In the genomic region with DNA sequence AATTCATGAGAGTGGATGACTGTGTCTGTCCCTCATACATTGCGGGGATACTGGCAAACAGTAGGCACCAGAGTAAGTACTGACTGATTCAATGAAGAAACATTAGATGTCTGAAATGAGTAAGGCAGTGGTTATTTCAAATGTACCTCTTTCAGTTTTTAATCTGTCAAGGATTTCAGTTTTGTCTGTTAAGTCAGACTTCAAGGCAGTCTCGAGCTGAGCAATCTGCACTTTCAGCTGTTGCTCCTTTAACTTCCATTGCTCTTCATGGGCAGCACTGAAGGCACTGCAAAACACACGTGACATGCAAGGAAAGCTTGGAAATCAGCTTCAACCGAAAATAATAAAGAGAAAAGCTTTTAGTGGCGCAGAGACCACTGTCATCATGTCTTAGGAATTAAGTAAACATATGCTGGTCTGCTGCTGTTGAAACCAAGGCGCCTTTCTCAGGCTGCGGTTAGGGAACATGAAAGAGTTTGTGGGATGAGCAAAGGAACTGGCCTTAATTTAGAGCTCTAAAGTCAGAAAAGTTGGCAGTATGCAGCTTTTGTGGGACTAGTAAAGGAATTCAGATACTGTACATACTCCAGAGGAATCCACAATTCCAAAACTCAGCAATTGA, we compare ENCODE assay signal across 7 cellular contexts. TPM values are rescaled to one million over a fixed set of nuclear protein-coding genes. Genes with fewer than 3 reads are reported as not detected.
DNase-seq lines count a peak whose midpoint lies in the region; ATAC-seq, FAIRE-seq and TF ChIP-seq lines count a peak whose summit lies in the region.

No MANE protein-coding gene starts in this region.

- peak; percentile 13 for FAIRE-seq in astrocyte (lab: Jason Lieb, UNC)

- H3K9me3 Mint-ChIP-seq in HFFc6 (no peaks in the 10 kb centered on the region), astrocyte (ENCODE audit: unreplicated experiment) (no peaks in the 10 kb centered on the region), H9 (no peaks in the 10 kb centered on the region)

- H4K20me1 ChIP-seq in astrocyte (ENCODE audit: insufficient read depth, low read length) (no peaks in the 10 kb centered on the region), smooth muscle cell (ENCODE audit: low read depth) (no peaks in the 10 kb centered on the region), H9 (ENCODE audit: control insufficient read depth, insufficient read depth, insufficient read length) (no peaks in the 10 kb centered on the region)

- H4K5ac ChIP-seq in H9 (ENCODE audit: insufficient read length, low read depth, low read length), result no peak overlapping the region

- H2BK20ac ChIP-seq in H9 (ENCODE audit: low read depth, low read length, poor library complexity, severe bottlenecking), result no peak overlapping the region

- no peaks in the 10 kb centered on the region for H3K9me3 ChIP-seq in astrocyte (ENCODE audit: insufficient read depth, low read depth, low read length)
- H3K9me3 ChIP-seq in smooth muscle cell (replicated peaks; ENCODE audit: low read depth), result no peaks in the 10 kb centered on the region
- no peaks in the 10 kb centered on the region for H3K9me3 ChIP-seq in H9 (ENCODE audit: control insufficient read depth, low read depth, low read length)

- H3K4ac ChIP-seq in H9 (ENCODE audit: low read depth, low read length), result no peak overlapping the region

- H4K91ac ChIP-seq in H9 (ENCODE audit: insufficient read length, low read depth, low read length), result no peak overlapping the region

- H3K4me1 ChIP-seq in astrocyte (ENCODE audit: insufficient read depth, low read length), result no peaks in the 10 kb centered on the region
- peaks cover 9% of the 10 kb centered on the region for H3K4me1 ChIP-seq in smooth muscle cell (ENCODE audit: low read depth)
- no peaks in the 10 kb centered on the region for H3K4me1 ChIP-seq in H9 (ENCODE audit: insufficient read depth, low read length)

- H3K36me3 Mint-ChIP-seq in HFFc6 (ENCODE audit: low read depth) (peaks cover 4% of the 10 kb centered on the region; the same call in 1 of the 2 replicates), astrocyte (ENCODE audit: low read depth, unreplicated experiment) (no peaks in the 10 kb centered on the region), H9 (ENCODE audit: insufficient read depth in 1 of 3, low read depth in 3 of 3) (no peaks in the 10 kb centered on the region)

- H2BK12ac ChIP-seq in H9 (ENCODE audit: insufficient read length, low read depth, low read length), result no peak overlapping the region

- H3K4me3 ChIP-seq in astrocyte (ENCODE audit: insufficient read depth, low read depth, low read length), result no peak overlapping the region
- H3K4me3 ChIP-seq in smooth muscle cell, result no peak overlapping the region

- no peak overlapping the region for H3K23ac ChIP-seq in H9 (ENCODE audit: insufficient read length, low read depth, low read length)

- no peaks in the 10 kb centered on the region for H3K27me3 Mint-ChIP-seq in HFFc6 (ENCODE audit: insufficient read depth)
- H3K27me3 Mint-ChIP-seq in astrocyte (ENCODE audit: low read depth, unreplicated experiment), result no peaks in the 10 kb centered on the region
- no peaks in the 10 kb centered on the region for H3K27me3 Mint-ChIP-seq in H9 (ENCODE audit: low read depth)

- DNase-seq in HFFc6, result peak; percentile 93
- DNase-seq in astrocyte (ENCODE audit: low read depth), result peak; percentile 97
- DNase-seq in smooth muscle cell (lab: John Stamatoyannopoulos, UW; ENCODE audit: unreplicated experiment), result no peak
- DNase-seq in caudate nucleus (lab: John Stamatoyannopoulos, UW), result no peak
- DNase-seq in H9, result no peak
- DNase-seq in NCI-H1048 (lab: John Stamatoyannopoulos, UW), result no peak

- no peak overlapping the region for H3K18ac ChIP-seq in H9 (ENCODE audit: insufficient read length, low read depth, low read length)

- no peak overlapping the region for H2BK5ac ChIP-seq in H9 (ENCODE audit: insufficient read length, low read length)

- H3F3A ChIP-seq in smooth muscle cell (ENCODE audit: low read depth), result peaks cover 9% of the 10 kb centered on the region

- H4K8ac ChIP-seq in H9 (replicated peaks; ENCODE audit: insufficient read length, low read depth, low read length), result no peak overlapping the region

- H3K56ac ChIP-seq in H9 (ENCODE audit: insufficient read length, low read depth, low read length), result no peak overlapping the region

- H2BK120ac ChIP-seq in H9 (ENCODE audit: low read depth, low read length, poor library complexity, severe bottlenecking), result no peak overlapping the region

- peak overlapping the region; percentile 59 for H3K4me2 ChIP-seq in astrocyte (ENCODE audit: low read length)
- peak overlapping the region; percentile 76 for H3K4me2 ChIP-seq in smooth muscle cell
- no peak overlapping the region for H3K4me2 ChIP-seq in H9 (ENCODE audit: insufficient read depth, insufficient read length, low read length)

- ATAC-seq in GM18508 (IDR thresholded peaks at IDR 0.05; ENCODE audit: insufficient read depth, unreplicated experiment), result peak; percentile 84

- H3K4me3 Mint-ChIP-seq in HFFc6, result peak overlapping the region; percentile 80
- no peak overlapping the region for H3K4me3 Mint-ChIP-seq in astrocyte (ENCODE audit: unreplicated experiment)
- H3K4me3 Mint-ChIP-seq in H9, result no peak overlapping the region

- H3K27me3 ChIP-seq in astrocyte (ENCODE audit: insufficient read depth, low read length) (no peaks in the 10 kb centered on the region), smooth muscle cell (ENCODE audit: low read depth) (no peaks in the 10 kb centered on the region), H9 (ENCODE audit: insufficient read depth, low read length) (no peaks in the 10 kb centered on the region)

- H2AK5ac ChIP-seq in H9 (ENCODE audit: insufficient read length, low read length), result no peak overlapping the region

- H3K27ac Mint-ChIP-seq in HFFc6, result peak overlapping the region; percentile 84
- peak overlapping the region; percentile 69 for H3K27ac Mint-ChIP-seq in astrocyte (ENCODE audit: unreplicated experiment)
- no peak overlapping the region for H3K27ac Mint-ChIP-seq in H9

- H3K4me1 Mint-ChIP-seq in HFFc6 (ENCODE audit: low read depth), result peaks cover 43% of the 10 kb centered on the region
- H3K4me1 Mint-ChIP-seq in astrocyte (ENCODE audit: low read depth, unreplicated experiment), result peaks cover 22% of the 10 kb centered on the region
- H3K4me1 Mint-ChIP-seq in H9, result peaks cover 0 to 2% of the 10 kb centered on the region in 2 experiments; a peak in 2 of 4 replicates

- no peak for TF ChIP-seq CTCF in HFFc6 (IDR thresholded peaks at IDR 0.05)
- no peak for TF ChIP-seq CTCF in astrocyte (IDR thresholded peaks at IDR 0.05; ENCODE audit: insufficient read depth, low read depth, low read length)
- TF ChIP-seq CTCF in smooth muscle cell (IDR thresholded peaks at IDR 0.05; ENCODE audit: borderline replicate concordance, insufficient read depth, poor library complexity, severe bottlenecking), result no peak
- no peak for TF ChIP-seq CTCF in H9 (conservative IDR thresholded peaks at IDR 0.05)

- H3K23me2 ChIP-seq in H9 (ENCODE audit: insufficient read length, low read depth, low read length, poor library complexity, severe bottlenecking), result no peaks in the 10 kb centered on the region

- no peak overlapping the region for H2AFZ ChIP-seq in astrocyte (ENCODE audit: low read depth, low read length)
- no peak overlapping the region for H2AFZ ChIP-seq in smooth muscle cell (ENCODE audit: low read depth)
- H2AFZ ChIP-seq in H9 (ENCODE audit: low read length), result no peak overlapping the region

- H3K36me3 ChIP-seq in astrocyte (ENCODE audit: insufficient read depth, low read length), result no peaks in the 10 kb centered on the region
- H3K36me3 ChIP-seq in smooth muscle cell (ENCODE audit: low read depth), result no peaks in the 10 kb centered on the region

- H3K27ac ChIP-seq in astrocyte (ENCODE audit: low read depth, low read length) (peak overlapping the region; percentile 45), smooth muscle cell (ENCODE audit: low read depth) (peak overlapping the region; percentile 79), caudate nucleus (ENCODE audit: low read depth, low read length) (no peak overlapping the region), H9 (ENCODE audit: insufficient read length, low read depth, low read length) (no peak overlapping the region)

- H3K14ac ChIP-seq in H9 (ENCODE audit: insufficient read depth, low read length), result no peak overlapping the region

- no peak overlapping the region for H2BK15ac ChIP-seq in H9 (ENCODE audit: low read depth, low read length)

- H3K9ac ChIP-seq in astrocyte (ENCODE audit: low read length), result peak overlapping the region; percentile 37
- H3K9ac ChIP-seq in smooth muscle cell (ENCODE audit: low read depth), result peak overlapping the region; percentile 32
- no peak overlapping the region for H3K9ac ChIP-seq in H9 (ENCODE audit: extremely low read depth, insufficient read length, low read length)

- no peak overlapping the region for H3T11ph ChIP-seq in H9 (ENCODE audit: low read length)

- 16% methylated on average over 7 of the region's 7 CpGs for WGBS in smooth muscle cell (ENCODE audit: low lambda C conversion rate)
- no CpG with 5 or more reads among the region's 7 CpGs for WGBS in H9 (ENCODE audit: extremely low coverage, insufficient read length, low lambda C conversion rate)

- H3K79me2 ChIP-seq in astrocyte (ENCODE audit: insufficient read depth, low read length) (no peaks in the 10 kb centered on the region), smooth muscle cell (ENCODE audit: low read depth) (no peaks in the 10 kb centered on the region), H9 (ENCODE audit: insufficient read depth, low read length) (no peaks in the 10 kb centered on the region)

- H3K79me1 ChIP-seq in H9 (ENCODE audit: insufficient read depth, low read depth, low read length, poor library complexity, severe bottlenecking), result no peaks in the 10 kb centered on the region

RNA-seq across cellular contexts. Expression of a gene that starts 38.8 kb away (rescaled TPM):
- 10 to 100 TPM; 16.3 to 19.1 (median 18.4) TPM for total RNA-seq in HFFc6 (2021; fragmentation: NEBNext Ultra II Directional; extraction: Animal tissue kit (Norgen Biotek cat#: 25700))
- 16.8 and 18.1 TPM in 2 replicates for total RNA-seq in astrocyte
- 11.5 and 11.6 TPM in 2 replicates for total RNA-seq in smooth muscle cell
- 5.8 and 8.4 TPM in 2 replicates for polyA plus RNA-seq in smooth muscle cell
- 11.7 and 12.1 TPM in 2 replicates for total RNA-seq in H9 (2021)

RNA-seq across cellular contexts. Expression of a gene that starts 39.1 kb away (rescaled TPM):
- 100 to 1,000 TPM in 5 of 6 experiments, 10 to 100 TPM in 1; 93.7 to 107 (median 105) TPM for total RNA-seq in HFFc6 (2021; fragmentation: NEBNext Ultra II Directional; extraction: Animal tissue kit (Norgen Biotek cat#: 25700))
- 73.1 and 80.1 TPM in 2 replicates for total RNA-seq in astrocyte
- total RNA-seq in smooth muscle cell, result 89.9 and 111 TPM in 2 replicates
- 48.2 and 81.1 TPM in 2 replicates for polyA plus RNA-seq in smooth muscle cell
- 67.9 and 69.0 TPM in 2 replicates for total RNA-seq in H9 (2021)

Comparison
In these comparisons a context has a peak if more than half of its experiments do, and no peak if none do; other contexts are left out.
1. DNase-seq: peak in HFFc6 (single experiment) and astrocyte (single experiment); none in smooth muscle cell (single experiment), caudate nucleus (0 of 61), H9 (single experiment) and NCI-H1048 (single experiment).
2. H3K27ac Mint-ChIP-seq: peak in HFFc6 (single experiment) and astrocyte (single experiment); none in H9 (0 of 3).
3. H3K27ac ChIP-seq: peak in astrocyte (single experiment) and smooth muscle cell (single experiment); none in caudate nucleus (single experiment) and H9 (single experiment).